Comparison of ENCODE assay signal across 8 cellular contexts in genomic region chr13:99425485-99426341, GRCh38.
DNase-seq lines count a peak whose midpoint lies in the region; ATAC-seq and TF ChIP-seq lines count a peak whose summit lies in the region.

No MANE protein-coding gene starts in this region.

- peak overlapping the region; percentile 81 for H3K27ac ChIP-seq in BLaER1
- no peak overlapping the region for H3K27ac ChIP-seq in lower lobe of right lung

- H3K4me2 ChIP-seq in BLaER1 = peak overlapping the region; percentile 92

- DNase-seq in lower lobe of right lung = no peak
- DNase-seq in AG08396 (ENCODE audit: low spot score) = no peak
- DNase-seq in NCI-H1092 treated with DMSO at 0.1 percent for 48 hours (lab: John Stamatoyannopoulos, UW) = no peak
- no peak for DNase-seq in kidney glomerular epithelial cell (lab: John Stamatoyannopoulos, UW)

- ATAC-seq in GM19351 (IDR thresholded peaks at IDR 0.05; ENCODE audit: unreplicated experiment) = peak; percentile 72
- peak; percentile 42 for ATAC-seq in HG03159 (IDR thresholded peaks at IDR 0.05; ENCODE audit: unreplicated experiment)
- peak; percentile 49 to 63 for ATAC-seq in activated CD4-positive, CD25-positive, alpha-beta regulatory T cell treated with anti-CD3 and anti-CD28 coated beads, Interleukin-2, amount 50 U/mL, for 24 hours
- ATAC-seq in lower lobe of right lung = peak; percentile 24 to 37

- H3K36me3 ChIP-seq in BLaER1 (no peaks in the 10 kb centered on the region), lower lobe of right lung (no peaks in the 10 kb centered on the region)

- H4K20me1 ChIP-seq in BLaER1 = no peaks in the 10 kb centered on the region

- peaks cover 74% of the 10 kb centered on the region for H3K4me1 ChIP-seq in BLaER1
- H3K4me1 ChIP-seq in lower lobe of right lung = peaks cover 14% of the 10 kb centered on the region

- intact Hi-C loops in lower lobe of right lung (cut with DNase I) = no loop called here

- peak overlapping the region; percentile 46; the same call in 1 of the 2 replicates for H3K4me3 ChIP-seq in BLaER1
- H3K4me3 ChIP-seq in lower lobe of right lung = no peak overlapping the region

- H3K27me3 ChIP-seq in BLaER1 = no peaks in the 10 kb centered on the region
- H3K27me3 ChIP-seq in lower lobe of right lung (ENCODE audit: low read depth) = no peaks in the 10 kb centered on the region

- H3K9ac ChIP-seq in BLaER1 = peak overlapping the region; percentile 66

- no peak for TF ChIP-seq CTCF in lower lobe of right lung (IDR thresholded peaks at IDR 0.05)

- H3K9me3 ChIP-seq in BLaER1 = peaks cover 30% of the 10 kb centered on the region
- no peaks in the 10 kb centered on the region for H3K9me3 ChIP-seq in lower lobe of right lung
